7 cellular contexts compared by ENCODE assay signal in the genomic region with DNA sequence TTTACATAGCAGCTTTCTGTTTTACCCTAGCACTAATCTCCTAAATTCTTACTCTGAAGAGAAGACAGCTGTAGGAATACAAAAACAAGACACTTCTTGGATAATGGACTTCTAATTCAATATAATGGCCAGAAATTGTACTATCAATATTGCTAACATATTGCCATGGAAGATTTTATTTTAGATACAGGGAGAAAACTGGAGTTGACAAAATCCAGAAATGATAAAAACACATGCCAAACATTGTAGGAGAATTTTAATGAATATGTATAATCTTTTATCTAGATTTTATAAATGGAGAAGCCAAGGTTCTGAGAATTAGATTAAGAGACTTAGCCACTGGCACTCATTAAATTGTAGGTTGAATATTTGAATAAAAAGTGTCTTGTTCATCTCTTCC.
"Had no signal": no experiment of that assay in that cellular context is flagged by ENCODE, and none has a peak within 500 bp of the region (broad histone marks: within the 10 kb centered on the region; RNA-seq: fewer than 3 reads in every experiment).

No MANE protein-coding gene starts in this region.

- ATAC-seq: HepG2, K562 had no signal

- H3K27ac ChIP-seq: HL-60 had no signal

- FAIRE-seq: HepG2, HTR-8/SVneo, K562 had no signal

- H3K4me3 ChIP-seq: K562 had no signal

- DNase-seq: IMR-90, KBM-7, KG1 had no signal
